8 cellular contexts compared by ENCODE assay signal in genomic region chr6:49847014-49847413, GRCh38. TPM values are rescaled to one million over a fixed set of nuclear protein-coding genes. Genes with fewer than 3 reads are reported as not detected.
"Had no signal": no experiment of that assay in that cellular context is flagged by ENCODE, and none has a peak within 500 bp of the region (broad histone marks: within the 10 kb centered on the region; RNA-seq: fewer than 3 reads in every experiment).

No MANE protein-coding gene starts in this region.

- H3K4me3 ChIP-seq: GM12878 had no signal

- FAIRE-seq: G401.6, GM12878, GM12891, GM18507, GM19239 had no signal

- ATAC-seq: GM12878 had no signal

- DNase-seq: GDM1, GF-D8 had no signal

RNA-seq across cellular contexts. Expression of gene CRISP1, which starts 19.3 kb away (rescaled TPM):
- total RNA-seq: G401, GM12878 had no signal
- polyA plus RNA-seq: GM12878 had no signal

RNA-seq across cellular contexts. Expression of gene PGK2, which starts 59.9 kb away (rescaled TPM):
- total RNA-seq: G401, GM12878 had no signal
- polyA plus RNA-seq: GM12878 had no signal
